ENCODE assay signal across 1 cellular context in genomic region chr2:202494300-202494699, GRCh38.
TF ChIP-seq lines count a peak whose summit lies in the region.

No MANE protein-coding gene starts in this region.

TF ChIP-seq in HepG2, 621 proteins besides CTCF, POLR2A, EP300 and RAD21 (continued from another document and continues in another):
- no peak for TF ChIP-seq ZNF280D (CRISPR knock-in tag; IDR thresholded peaks at IDR 0.05)
- peak; percentile 87; the same call in 1 of the 2 replicates for TF ChIP-seq AHDC1 (CRISPR knock-in tag; IDR thresholded peaks at IDR 0.05; ENCODE audit: borderline replicate concordance)
- no peak for TF ChIP-seq ZBTB37 (CRISPR knock-in tag; IDR thresholded peaks at IDR 0.05)
- no peak for TF ChIP-seq ZNF44 (CRISPR knock-in tag; IDR thresholded peaks at IDR 0.05)
- TF ChIP-seq ZNF878 (CRISPR knock-in tag; IDR thresholded peaks at IDR 0.05) = peak; percentile 96; the same call in 1 of the 2 replicates
- peak; percentile 29; the same call in 1 of the 2 replicates for TF ChIP-seq RFX5 (IDR thresholded peaks at IDR 0.05; ENCODE audit: low read depth, low read length)
- TF ChIP-seq NFE2L1 (CRISPR knock-in tag; IDR thresholded peaks at IDR 0.05; ENCODE audit: borderline replicate concordance) = no peak
- no peak for TF ChIP-seq BATF2 (CRISPR knock-in tag; IDR thresholded peaks at IDR 0.05)
- TF ChIP-seq HIVEP1 (CRISPR knock-in tag; IDR thresholded peaks at IDR 0.05) = no peak
- TF ChIP-seq SKIL (CRISPR knock-in tag; IDR thresholded peaks at IDR 0.05; ENCODE audit: borderline replicate concordance) = peak; percentile 95
- no peak for TF ChIP-seq ZNF784 (CRISPR knock-in tag; IDR thresholded peaks at IDR 0.05; ENCODE audit: borderline replicate concordance)
- no peak for TF ChIP-seq ZNF510 (CRISPR knock-in tag; IDR thresholded peaks at IDR 0.05; ENCODE audit: low read depth)
- no peak for TF ChIP-seq TFDP2 (CRISPR knock-in tag; IDR thresholded peaks at IDR 0.05)
- no peak for TF ChIP-seq ZNF7 (CRISPR knock-in tag; IDR thresholded peaks at IDR 0.05)
- TF ChIP-seq ZNF552 (CRISPR knock-in tag; IDR thresholded peaks at IDR 0.05; ENCODE audit: borderline replicate concordance) = no peak
- TF ChIP-seq ELF4 (CRISPR knock-in tag; IDR thresholded peaks at IDR 0.05; ENCODE audit: borderline replicate concordance) = 0 out of 2 replicates have a peak, but pooled peaks have one; percentile 86
- no peak for TF ChIP-seq USF2 (IDR thresholded peaks at IDR 0.05; ENCODE audit: low read depth, low read length)
- TF ChIP-seq USF2 (CRISPR knock-in tag; IDR thresholded peaks at IDR 0.05; ENCODE audit: borderline replicate concordance) = no peak
- 0 out of 2 replicates have a peak, but pooled peaks have one; percentile 42 for TF ChIP-seq TFE3 (CRISPR knock-in tag; IDR thresholded peaks at IDR 0.05)
- no peak for TF ChIP-seq MLXIP (CRISPR knock-in tag; IDR thresholded peaks at IDR 0.05; ENCODE audit: borderline replicate concordance)
- TF ChIP-seq HNRNPL (IDR thresholded peaks at IDR 0.05; ENCODE audit: low read depth, low read length) = no peak
- TF ChIP-seq ZNF33A (CRISPR knock-in tag; IDR thresholded peaks at IDR 0.05; ENCODE audit: borderline replicate concordance) = no peak
- TF ChIP-seq KLF15 (CRISPR knock-in tag; IDR thresholded peaks at IDR 0.05; ENCODE audit: borderline replicate concordance) = no peak
- no peak for TF ChIP-seq ZNF17 (CRISPR knock-in tag; IDR thresholded peaks at IDR 0.05)
- TF ChIP-seq ZNF749 (CRISPR knock-in tag; IDR thresholded peaks at IDR 0.05; ENCODE audit: borderline replicate concordance) = no peak
- TF ChIP-seq CSRNP1 (CRISPR knock-in tag; IDR thresholded peaks at IDR 0.05) = no peak
- TF ChIP-seq ZNF446 (CRISPR knock-in tag; IDR thresholded peaks at IDR 0.05) = no peak
- peak; percentile 65; the same call in 1 of the 2 replicates for TF ChIP-seq NFIC (IDR thresholded peaks at IDR 0.05; ENCODE audit: low read length)
- no peak for TF ChIP-seq GTF2F1 (IDR thresholded peaks at IDR 0.05; ENCODE audit: low read length)
- TF ChIP-seq SNAI1 (CRISPR knock-in tag; IDR thresholded peaks at IDR 0.05; ENCODE audit: borderline replicate concordance) = no peak
